Comparison of ENCODE assay signal across 8 cellular contexts in genomic region chr22:37953437-37954179, GRCh38.
DNase-seq lines count a peak whose midpoint lies in the region; ATAC-seq and FAIRE-seq lines count a peak whose summit lies in the region.

Gene C22orf23, minus strand, starts transcription at chr22:37953601. Its CDS starts 452 bp downstream, at chr22:37953149.
Gene POLR2F, plus strand, starts transcription at chr22:37953699. Its CDS starts 89 bp downstream, at chr22:37953788.

- H4K20me1 ChIP-seq in BLaER1: peaks cover 22% of the 10 kb centered on the region

- H3K27ac ChIP-seq in BLaER1 (peak within 1 kb of the TSS; percentile 82), cingulate gyrus (ENCODE audit: low read depth, low read length) (peak within 1 kb of the TSS; percentile 43)

- peaks cover 30% of the 10 kb centered on the region for H3K4me1 ChIP-seq in BLaER1

- peaks cover 24% of the 10 kb centered on the region for H3K27me3 ChIP-seq in BLaER1

- peak; percentile 99 for DNase-seq in GM19239 (ENCODE audit: insufficient read length, low spot score)
- DNase-seq in NCI-H524 (lab: John Stamatoyannopoulos, UW): peak; percentile 89 to 96
- DNase-seq in activated CD4-positive, alpha-beta T cell treated with anti-CD3 and anti-CD28 coated beads for 4 hours: peak; percentile 96 to 97
- DNase-seq in kidney tubule cell (ENCODE audit: low spot score): peak; percentile 95
- peak; percentile 90 to 93 for DNase-seq in stimulated activated CD4-positive, alpha-beta T cell treated with anti-CD3 and anti-CD28 coated beads, Interleukin-1b, Interleukin-23, amount 100 ng/mL, for 1 hour (ENCODE audit: low read depth in 2 of 2)

- no peaks in the 10 kb centered on the region for H3K9me3 ChIP-seq in BLaER1

- H3K9ac ChIP-seq in BLaER1: peak within 1 kb of the TSS; percentile 90

- peak; percentile 100 for FAIRE-seq in GM19239 (lab: Jason Lieb, UNC)

- peaks cover 31% of the 10 kb centered on the region for H3K36me3 ChIP-seq in BLaER1

- H3K4me2 ChIP-seq in BLaER1: peak within 1 kb of the TSS; percentile 96

- peak; percentile 84 for ATAC-seq in HG03442 (IDR thresholded peaks at IDR 0.05; ENCODE audit: unreplicated experiment)

- H3K4me3 ChIP-seq in BLaER1: peak within 1 kb of the TSS; percentile 90

Comparison
In these comparisons a context has a peak if more than half of its experiments do, and no peak if none do; other contexts are left out.
1. Peak in every context shown above with its lines: DNase-seq, ATAC-seq, H3K4me3 ChIP-seq and H3K27ac ChIP-seq.